Comparison of ENCODE assay signal across 8 cellular contexts in the genomic region with DNA sequence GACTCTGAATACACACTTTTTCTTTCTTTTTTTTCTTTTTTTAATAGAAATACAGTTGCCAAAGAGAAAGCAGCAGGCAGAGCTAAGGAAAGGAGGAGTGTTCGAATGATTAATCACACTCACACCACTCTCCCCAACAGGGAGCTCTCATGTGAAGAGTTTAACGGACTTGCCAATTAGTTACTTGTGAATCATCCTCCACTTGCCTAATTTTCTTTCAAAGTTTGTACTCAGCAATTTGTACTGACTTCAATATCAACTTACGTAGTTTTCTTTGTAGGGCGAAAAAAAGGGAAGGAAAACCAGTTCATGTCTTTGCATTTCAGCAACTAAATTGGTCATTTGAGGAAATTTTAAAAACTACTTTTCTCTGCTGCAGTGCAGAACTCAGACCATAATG.
DNase-seq lines count a peak whose midpoint lies in the region; ATAC-seq and TF ChIP-seq lines count a peak whose summit lies in the region.

No MANE protein-coding gene starts in this region.

- H3K27ac ChIP-seq in BLaER1 (no peak overlapping the region), tibial artery (no peak overlapping the region)

- H4K20me1 ChIP-seq in BLaER1 = peaks cover 28% of the 10 kb centered on the region

- POLR2A ChIA-PET in activated B cell treated with CpG ODN at 0.5 μM for 24 hours (lab: Charles Lee) = interaction anchor here (0.5 to 3.0 kb wide), 15 partner anchors 9 to 1060 kb away, joined by 3 to 38 read pairs (median 5); a partner anchor contains a TSS

- H3K27me3 ChIP-seq in BLaER1 (no peaks in the 10 kb centered on the region), tibial artery (no peaks in the 10 kb centered on the region)

- H3K4me3 ChIP-seq in BLaER1 (no peak overlapping the region), tibial artery (no peak overlapping the region)

- CTCF ChIA-PET in activated B cell treated with CpG ODN at 0.5 μM for 24 hours (lab: Charles Lee) = interaction anchor here (0.7 to 2.0 kb wide), 8 partner anchors 9 to 380 kb away, joined by 3 to 6 read pairs (median 4); no protein-coding TSS in a partner anchor

- peak overlapping the region; percentile 61 for H3K4me2 ChIP-seq in BLaER1

- peaks cover 93% of the 10 kb centered on the region for H3K4me1 Mint-ChIP-seq in activated B cell treated with CpG ODN at 0.5 μM for 24 hours

- H3K4me1 ChIP-seq in BLaER1 = peaks cover 52% of the 10 kb centered on the region
- H3K4me1 ChIP-seq in tibial artery = no peaks in the 10 kb centered on the region

- H3K9me3 Mint-ChIP-seq in activated B cell treated with CpG ODN at 0.5 μM for 24 hours = peaks cover 2% of the 10 kb centered on the region

- no peak overlapping the region for H3K9ac ChIP-seq in BLaER1

- no peaks in the 10 kb centered on the region for H3K27me3 Mint-ChIP-seq in activated B cell treated with CpG ODN at 0.5 μM for 24 hours

- TF ChIP-seq CTCF in activated B cell treated with CpG ODN at 0.5 μM for 24 hours (IDR thresholded peaks at IDR 0.05) (no peak), tibial artery (IDR thresholded peaks at IDR 0.05) (no peak)

- H3K36me3 ChIP-seq in BLaER1 = peaks cover 23% of the 10 kb centered on the region
- H3K36me3 ChIP-seq in tibial artery = peaks cover 16 to 28% (median 25%) of the 10 kb centered on the region in 3 donors

- H3K4me3 Mint-ChIP-seq in activated B cell treated with CpG ODN at 0.5 μM for 24 hours = peak overlapping the region; percentile 75

- no peaks in the 10 kb centered on the region for H3K9me3 ChIP-seq in BLaER1
- H3K9me3 ChIP-seq in tibial artery = no peaks in the 10 kb centered on the region

- H3K36me3 Mint-ChIP-seq in activated B cell treated with CpG ODN at 0.5 μM for 24 hours (ENCODE audit: low read depth) = peaks cover 46% of the 10 kb centered on the region

- ATAC-seq in GM21786 (IDR thresholded peaks at IDR 0.05; ENCODE audit: unreplicated experiment) = peak; percentile 23
- ATAC-seq in activated B cell treated with CpG ODN at 0.5 μM for 24 hours (ENCODE audit: low read depth) = peak; percentile 55

- intact Hi-C loops in activated B cell treated with CpG ODN at 0.5 μM for 24 hours (cut with micrococcal nuclease) (loop anchor here (1.0 to 10.0 kb wide), 8 partner anchors 18 to 1070 kb away; a partner anchor contains a TSS), tibial artery (cut with DNase I; ENCODE audit: low total_unique reads) (no loop called here)

- peak overlapping the region; percentile 94 for H3K27ac Mint-ChIP-seq in activated B cell treated with CpG ODN at 0.5 μM for 24 hours

- DNase-seq in activated B cell treated with CpG ODN at 0.5 μM for 24 hours (no peak), kidney glomerular epithelial cell (lab: John Stamatoyannopoulos, UW) (peak; percentile 86), tibial artery (no peak), SHP77 treated with DMSO at 0.1 percent for 48 hours (lab: John Stamatoyannopoulos, UW) (no peak)
- no peak for DNase-seq in stimulated activated naive CD4-positive, alpha-beta T cell (lab: John Stamatoyannopoulos, UW)
- DNase-seq in stimulated activated CD4-positive, alpha-beta T cell treated with anti-CD3 and anti-CD28 coated beads, Interleukin-15, amount 100 ng/mL, for 24 hours = no peak
